14 cellular contexts compared by ENCODE assay signal in the genomic region with DNA sequence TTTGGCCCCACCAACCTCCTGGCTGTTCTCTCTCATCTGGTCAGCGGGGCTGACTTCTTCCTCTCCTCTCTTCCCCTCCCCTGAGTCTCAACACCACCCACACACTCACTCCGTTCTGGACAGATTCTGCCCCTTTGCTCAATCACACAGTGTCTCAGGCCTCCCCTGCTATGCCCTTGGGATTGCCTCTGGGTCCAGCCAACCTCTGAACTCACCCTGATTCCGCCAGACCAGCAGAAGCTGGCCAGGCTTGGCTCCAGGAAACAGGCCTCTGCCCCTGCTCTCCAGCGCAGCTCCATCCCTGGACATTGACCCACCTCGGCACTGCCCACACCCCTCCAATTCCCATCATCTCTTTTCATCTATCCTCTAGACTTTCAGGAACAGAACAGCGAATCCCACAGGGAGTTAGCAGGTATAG. TPM values are rescaled to one million over a fixed set of nuclear protein-coding genes. Genes with fewer than 3 reads are reported as not detected.
A peak's percentile ranks its signal among the peaks of the same experiment; 100 is the strongest.
DNase-seq lines count a peak whose midpoint lies in the region; ATAC-seq and TF ChIP-seq lines count a peak whose summit lies in the region.
"Had no signal": no experiment of that assay in that cellular context is flagged by ENCODE, and none has a peak within 500 bp of the region (broad histone marks: within the 10 kb centered on the region; RNA-seq: fewer than 3 reads in every experiment).

No MANE protein-coding gene starts in this region.

- H3K27me3 ChIP-seq in BLaER1 (no peaks in the 10 kb centered on the region), layer of hippocampus (ENCODE audit: control insufficient read depth, insufficient read depth, low read length) (no peaks in the 10 kb centered on the region), gastrocnemius medialis (no peaks in the 10 kb centered on the region), transverse colon (no peaks in the 10 kb centered on the region)

- H3K4me3 ChIP-seq in BLaER1: no peak overlapping the region
- H3K4me3 ChIP-seq in cardiac fibroblast (replicated peaks in 1 of 2; ENCODE audit: low read depth in 2 of 2, low read length in 2 of 2): no peak overlapping the region
- H3K4me3 ChIP-seq in gastrocnemius medialis: no peak overlapping the region
- no peak overlapping the region for H3K4me3 ChIP-seq in transverse colon

- DNase-seq in cardiac fibroblast (ENCODE audit: low read depth in 2 of 2): peak; percentile 64 to 77
- peak in 1 of 2 donors; percentile 61 for DNase-seq in gastrocnemius medialis
- DNase-seq in HT-29 (ENCODE audit: low spot score): no peak
- no peak for DNase-seq in NCI-H2196 treated with DMSO at 0.1 percent for 48 hours (lab: John Stamatoyannopoulos, UW; ENCODE audit: unreplicated experiment)
- DNase-seq in transverse colon: no peak
- no peak for DNase-seq in DMS79 treated with DMSO at 0.1 percent for 48 hours (lab: John Stamatoyannopoulos, UW)
- DNase-seq: activated effector memory CD4-positive, alpha-beta T cell treated with anti-CD3 and anti-CD28 coated beads, Interleukin-2, amount 50 U/mL, for 16 hours; caudate nucleus; KG1; NCI-H1436; NCI-H510A treated with DMSO at 0.1 percent for 48 hours had no signal

- ATAC-seq in gastrocnemius medialis: peak; percentile 29 to 53

- 82 to 100% methylated on average over 1 to 6 of the region's 6 CpGs for WGBS in transverse colon (ENCODE audit: low coverage in 1 of 2), 2 donors

- H3K9ac ChIP-seq in BLaER1: no peak overlapping the region

- intact Hi-C loops in gastrocnemius medialis (cut with DNase I; ENCODE audit: low total_unique reads) (no loop called here), transverse colon (cut with DNase I; ENCODE audit: low total_unique reads) (no loop called here)

- no peak for TF ChIP-seq POLR2A in gastrocnemius medialis (IDR thresholded peaks at IDR 0.05)
- no peak for TF ChIP-seq POLR2A in transverse colon (IDR thresholded peaks at IDR 0.05)

- H3K36me3 ChIP-seq in BLaER1: peaks cover 49% of the 10 kb centered on the region
- no peaks in the 10 kb centered on the region for H3K36me3 ChIP-seq in gastrocnemius medialis
- no peaks in the 10 kb centered on the region for H3K36me3 ChIP-seq in transverse colon

- no peak overlapping the region for H3K4me2 ChIP-seq in BLaER1

- peaks cover 65% of the 10 kb centered on the region for H3K4me1 ChIP-seq in BLaER1
- peaks cover 52 to 71% of the 10 kb centered on the region in 2 donors for H3K4me1 ChIP-seq in gastrocnemius medialis
- H3K4me1 ChIP-seq in transverse colon: peaks cover 0 to 10% (median 7%) of the 10 kb centered on the region in 4 donors

- in situ Hi-C loops in gastrocnemius medialis (cut with MboI; ENCODE audit: low sequenced_read_pairs in 4 of 4): no loop called here
- in situ Hi-C loops in transverse colon (cut with MboI; ENCODE audit: low pct_ligation_motif_present in 1 of 4, low pct_unique_long_range_greater_than_20kb in 1 of 4, low sequenced_read_pairs in 3 of 4): no loop called here

- H3K27ac ChIP-seq in BLaER1 (0 out of 2 replicates have a peak overlapping the region, but pooled peaks have one; percentile 28), layer of hippocampus (ENCODE audit: low read depth, low read length) (peak overlapping the region; percentile 15), gastrocnemius medialis (peak overlapping the region; percentile 95 to 100 (median 98)), transverse colon (peak overlapping the region in 1 of 4 donors; percentile 38)

- TF ChIP-seq EP300 in transverse colon (IDR thresholded peaks at IDR 0.05; ENCODE audit: low read depth): no peak

- H4K20me1 ChIP-seq in BLaER1: peaks cover 100% of the 10 kb centered on the region

- no peak for TF ChIP-seq CTCF in cardiac fibroblast (IDR thresholded peaks at IDR 0.05; ENCODE audit: low read depth, low read length)
- no peak for TF ChIP-seq CTCF in gastrocnemius medialis (IDR thresholded peaks at IDR 0.05 in 4 of 5, conservative IDR thresholded peaks at IDR 0.05 in 1 of 5)
- no peak for TF ChIP-seq CTCF in transverse colon (IDR thresholded peaks at IDR 0.05)

- H3K9me3 ChIP-seq in BLaER1 (no peaks in the 10 kb centered on the region), gastrocnemius medialis (no peaks in the 10 kb centered on the region), transverse colon (no peaks in the 10 kb centered on the region)

RNA-seq across cellular contexts. Expression of a gene that starts 22.1 kb away (rescaled TPM):
- total RNA-seq in gastrocnemius medialis (10 to 100 TPM; 22.2 to 57.9 (median 35.2) TPM), transverse colon (10 to 100 TPM; 11.7 to 34.4 (median 21.3) TPM)
- 12.2 and 20.4 TPM in 2 replicates for total RNA-seq in HT-29 (2014; rRNA removed; shearing (Covaris generic))

RNA-seq across cellular contexts. Expression of a gene that starts 53.2 kb away (rescaled TPM):
- total RNA-seq in gastrocnemius medialis (1 to 10 TPM; 1.3 to 5.8 (median 4.7) TPM), transverse colon (1 to 10 TPM; 2.2 to 8.8 (median 5.8) TPM)
- not detected in 2 replicates for total RNA-seq in HT-29 (2014; rRNA removed; shearing (Covaris generic))
- total RNA-seq: endothelial cell of umbilical vein had no signal

Comparison
In these comparisons a context has a peak if more than half of its experiments do, and no peak if none do; other contexts are left out.
1. DNase-seq: peak in cardiac fibroblast (2 of 2); none in HT-29 (single experiment), NCI-H2196 treated with DMSO at 0.1 percent for 48 hours (single experiment), transverse colon (single experiment) and DMS79 treated with DMSO at 0.1 percent for 48 hours (single experiment).